In genomic region chr16:2692251-2692947, GRCh38 we compare ENCODE assay signal across 14 cellular contexts. TPM values are rescaled to one million over a fixed set of nuclear protein-coding genes. Genes with fewer than 3 reads are reported as not detected.
A peak's percentile ranks its signal among the peaks of the same experiment; 100 is the strongest.
DNase-seq lines count a peak whose midpoint lies in the region; ATAC-seq and TF ChIP-seq lines count a peak whose summit lies in the region.
"Had no signal": no experiment of that assay in that cellular context is flagged by ENCODE, and none has a peak within 500 bp of the region (broad histone marks: within the 10 kb centered on the region; RNA-seq: fewer than 3 reads in every experiment).

No MANE protein-coding gene starts in this region.

- peak in 8 of 56 donors; percentile 2 to 27 (median 10) for TF ChIP-seq CTCF in dorsolateral prefrontal cortex (IDR thresholded peaks at IDR 0.05 in 54 of 56, conservative IDR thresholded peaks at IDR 0.05 in 2 of 56; ENCODE audit: low read depth in 1 of 56, partially characterized antibody in 56 of 56)

- peak; percentile 82 for ATAC-seq in Right ventricle myocardium inferior
- no peak for ATAC-seq in left lobe of liver
- no peak for ATAC-seq in HG03139 (IDR thresholded peaks at IDR 0.05; ENCODE audit: unreplicated experiment)
- ATAC-seq: activated T-cell treated with anti-CD3 and anti-CD28 coated beads, Interleukin-2, amount 50 U/mL, for 4 hours had no signal

- intact Hi-C loops in Right ventricle myocardium inferior (cut with DNase I): loop anchor here (10.0 kb wide), 1 partner anchor 172 kb away; no protein-coding TSS in a partner anchor
- intact Hi-C loops in cardiac septum (cut with DNase I): no loop called here
- intact Hi-C loops in dorsolateral prefrontal cortex (cut with DNase I): no loop called here

- peak overlapping the region; percentile 68 to 99 (median 95) for H3K27ac ChIP-seq in dorsolateral prefrontal cortex
- H3K27ac ChIP-seq: body of pancreas, pancreas, thoracic aorta had no signal

- DNase-seq in Right ventricle myocardium inferior (ENCODE audit: missing footprints) (peak; percentile 60), cardiac septum (ENCODE audit: low spot score) (no peak), dorsolateral prefrontal cortex (peak; percentile 58 to 89 (median 84)), middle frontal gyrus (ENCODE audit: extremely low spot score, low spot score) (peak; percentile 51), left lobe of liver (ENCODE audit: low spot score) (no peak), glomerular visceral epithelial cell (ENCODE audit: extremely low spot score) (no peak)
- no peak for DNase-seq in stimulated activated CD4-positive, alpha-beta T cell treated with anti-CD3 and anti-CD28 coated beads, Interleukin-15, amount 100 ng/mL, for 24 hours
- DNase-seq: activated T-cell treated with anti-CD3 and anti-CD28 coated beads, Interleukin-2, amount 50 U/mL, for 4 hours; MM.1S; NCI-H69 had no signal

- peak overlapping the region in 56 of 59 donors; percentile 5 to 64 (median 42) for H3K4me3 ChIP-seq in dorsolateral prefrontal cortex
- H3K4me3 ChIP-seq: body of pancreas, pancreas, thoracic aorta had no signal

- H3K27me3 ChIP-seq in dorsolateral prefrontal cortex: no peaks in the 10 kb centered on the region
- H3K27me3 ChIP-seq: body of pancreas, pancreas had no signal

RNA-seq across cellular contexts. Expression of gene KCTD5, which starts 10.1 kb away (rescaled TPM):
- total RNA-seq in Right ventricle myocardium inferior (10.5 TPM), cardiac septum (13.9 TPM), dorsolateral prefrontal cortex (10 to 100 TPM; 11.2 to 26.1 (median 16.7) TPM), left lobe of liver (7.8 TPM)

RNA-seq across cellular contexts. Expression of gene PRSS27, which starts 27.6 kb away (rescaled TPM):
- 0.30 TPM for total RNA-seq in Right ventricle myocardium inferior
- 0.40 TPM for total RNA-seq in cardiac septum
- 1 to 10 TPM in 117 of 120 experiments, under 1 TPM in 3; 0.87 to 9.0 (median 2.6) TPM for total RNA-seq in dorsolateral prefrontal cortex
- total RNA-seq in left lobe of liver: 0.45 TPM

Comparison
In these comparisons a context has a peak if more than half of its experiments do, and no peak if none do; other contexts are left out.
1. DNase-seq: peak in Right ventricle myocardium inferior (single experiment), dorsolateral prefrontal cortex (10 of 10) and middle frontal gyrus (single experiment); none in cardiac septum (single experiment), left lobe of liver (single experiment), stimulated activated CD4-positive, alpha-beta T cell treated with anti-CD3 and anti-CD28 coated beads, Interleukin-15, amount 100 ng/mL, for 24 hours (single experiment) and glomerular visceral epithelial cell (single experiment).